In the genomic region with DNA sequence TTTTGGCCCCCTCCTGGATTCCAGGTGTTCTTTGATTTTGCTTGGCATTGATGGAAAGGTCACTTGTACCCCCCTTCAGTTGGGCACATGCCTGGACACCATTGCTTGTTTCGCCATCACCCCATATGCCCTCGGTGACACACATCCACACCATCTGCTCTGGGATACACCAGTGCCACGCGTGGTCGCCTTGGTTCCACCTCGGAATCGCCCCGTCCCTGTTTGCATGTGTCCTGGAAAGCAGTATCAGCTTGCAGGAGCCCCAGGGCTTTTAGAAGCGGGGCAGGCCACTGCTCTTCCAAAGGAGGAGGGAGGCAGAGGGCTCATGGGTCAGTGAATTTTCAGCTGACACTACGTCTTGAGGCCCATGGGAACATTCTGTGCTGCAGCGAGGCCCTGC, we compare ENCODE assay signal across 8 cellular contexts.
"Had no signal": no experiment of that assay in that cellular context is flagged by ENCODE, and none has a peak within 500 bp of the region (broad histone marks: within the 10 kb centered on the region; RNA-seq: fewer than 3 reads in every experiment).

No MANE protein-coding gene starts in this region.

- ATAC-seq: GM12878 had no signal

- DNase-seq: GDM1, GF-D8 had no signal

- H3K4me3 ChIP-seq: GM12878 had no signal

- FAIRE-seq: G401.6, GM12878, GM12891, GM12892, GM18507, GM19239 had no signal
